2 cellular contexts compared by ENCODE assay signal in the genomic region with DNA sequence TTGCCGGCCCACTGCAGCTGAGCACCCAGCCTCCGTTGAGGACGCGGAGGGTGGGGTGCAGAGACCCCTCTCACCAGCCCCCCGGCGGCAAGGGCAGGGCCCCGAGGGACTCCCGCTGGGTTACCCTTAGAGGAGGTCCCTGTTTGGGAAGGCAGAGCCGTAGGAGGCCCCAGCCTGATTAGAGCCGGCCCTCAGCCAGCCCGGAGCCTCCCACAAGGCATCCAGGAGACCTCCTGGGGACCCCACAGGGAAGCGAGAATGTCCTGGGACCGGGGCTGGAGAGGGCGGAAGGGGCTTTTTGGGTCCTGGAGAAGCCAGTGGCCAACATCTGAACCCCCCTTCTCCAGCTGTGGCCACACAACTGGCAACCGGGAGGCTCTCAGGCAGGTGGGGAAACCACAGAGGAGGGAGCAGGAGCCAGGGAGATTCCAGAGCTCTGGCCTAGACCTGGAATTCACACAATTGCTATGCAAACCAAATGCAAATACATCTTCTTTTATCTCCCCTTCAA.
TF ChIP-seq lines count a peak whose summit lies in the region.

No MANE protein-coding gene starts in this region.

TF ChIP-seq in IMR-90, 13 proteins besides CTCF, POLR2A, EP300 and RAD21:
- TF ChIP-seq BHLHE40 (IDR thresholded peaks at IDR 0.05; ENCODE audit: low read depth, low read length), result no peak
- TF ChIP-seq CHD1 (IDR thresholded peaks at IDR 0.05; ENCODE audit: low read depth, low read length), result no peak
- no peak for TF ChIP-seq RFX5 (IDR thresholded peaks at IDR 0.05; ENCODE audit: low read depth, low read length)
- TF ChIP-seq ELK1 (IDR thresholded peaks at IDR 0.05; ENCODE audit: borderline replicate concordance, low read depth, low read length), result no peak
- no peak for TF ChIP-seq MXI1 (IDR thresholded peaks at IDR 0.05; ENCODE audit: borderline replicate concordance, low read depth, low read length)
- TF ChIP-seq RCOR1 (IDR thresholded peaks at IDR 0.05; ENCODE audit: insufficient replicate concordance, low read length), result no peak
- TF ChIP-seq FOS (IDR thresholded peaks at IDR 0.05; ENCODE audit: low read depth, low read length), result no peak
- TF ChIP-seq MAZ (IDR thresholded peaks at IDR 0.05; ENCODE audit: borderline replicate concordance, low read depth, low read length), result no peak
- no peak for TF ChIP-seq USF2 (IDR thresholded peaks at IDR 0.05; ENCODE audit: low read depth, low read length)
- TF ChIP-seq SMC3 (IDR thresholded peaks at IDR 0.05; ENCODE audit: low read depth, low read length), result no peak
- TF ChIP-seq MAFK (IDR thresholded peaks at IDR 0.05; ENCODE audit: low read depth, low read length), result no peak
- TF ChIP-seq NFE2L2 (IDR thresholded peaks at IDR 0.05; ENCODE audit: low read depth, low read length), result no peak
- no peak for TF ChIP-seq CEBPB (IDR thresholded peaks at IDR 0.05; ENCODE audit: low read depth, low read length)

TF ChIP-seq in GM12878, 131 proteins besides CTCF, POLR2A, EP300 and RAD21:
- TF ChIP-seq KAT2A (conservative IDR thresholded peaks at IDR 0.05; ENCODE audit: control insufficient read depth, low read depth, low read length) (no peak), SIX5 (IDR thresholded peaks at IDR 0.05; ENCODE audit: low read depth, low read length, severe bottlenecking) (no peak), IKZF1 (conservative IDR thresholded peaks at IDR 0.05) (no peak), MTA3 (IDR thresholded peaks at IDR 0.05; ENCODE audit: borderline replicate concordance, low read length) (no peak), ETV6 (conservative IDR thresholded peaks at IDR 0.05 in 1 of 2, IDR thresholded peaks at IDR 0.05 in 1 of 2; ENCODE audit: borderline replicate concordance in 1 of 2, low read depth in 1 of 2) (no peak), PRDM15 (CRISPR knock-in tag; IDR thresholded peaks at IDR 0.05) (no peak), TCF7 (IDR thresholded peaks at IDR 0.05; ENCODE audit: borderline replicate concordance) (no peak), FOXM1 (IDR thresholded peaks at IDR 0.05; ENCODE audit: low read depth, low read length) (no peak), ZNF687 (IDR thresholded peaks at IDR 0.05) (no peak), STAT1 (conservative IDR thresholded peaks at IDR 0.05) (no peak), NR2C1 (IDR thresholded peaks at IDR 0.05) (no peak), PAX5 (IDR thresholded peaks at IDR 0.05; ENCODE audit: borderline replicate concordance, low read depth, low read length) (no peak), MXI1 (IDR thresholded peaks at IDR 0.05; ENCODE audit: low read depth, low read length) (no peak), KLF5 (IDR thresholded peaks at IDR 0.05; ENCODE audit: partially characterized antibody) (no peak), HSF1 (IDR thresholded peaks at IDR 0.05; ENCODE audit: low read depth, low read length) (no peak)
- TF ChIP-seq, protein P1, sequence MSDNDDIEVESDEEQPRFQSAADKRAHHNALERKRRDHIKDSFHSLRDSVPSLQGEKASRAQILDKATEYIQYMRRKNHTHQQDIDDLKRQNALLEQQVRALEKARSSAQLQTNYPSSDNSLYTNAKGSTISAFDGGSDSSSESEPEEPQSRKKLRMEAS (IDR thresholded peaks at IDR 0.05; ENCODE audit: low read depth, low read length), result no peak
